9 cellular contexts compared by ENCODE assay signal in the genomic region with DNA sequence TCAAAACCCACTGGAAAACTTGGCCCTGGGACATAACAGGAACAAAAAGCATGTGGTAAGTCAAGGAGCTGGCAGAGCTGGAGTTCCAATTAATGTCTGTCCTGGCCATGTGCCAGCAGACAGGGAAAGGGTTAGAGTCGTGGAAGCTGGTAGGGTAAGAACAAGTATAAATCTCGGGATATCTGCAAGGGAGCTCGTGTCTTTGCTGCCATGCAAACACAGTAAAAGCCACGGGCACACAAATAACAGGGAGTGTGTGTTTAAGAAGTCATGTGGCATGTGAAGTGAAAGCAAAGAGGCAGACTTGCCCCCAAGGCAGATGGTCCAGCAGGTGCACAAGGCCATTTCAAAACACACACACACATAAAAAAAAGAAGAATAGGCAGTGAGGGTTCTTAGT. TPM values are rescaled to one million over a fixed set of nuclear protein-coding genes. Genes with fewer than 3 reads are reported as not detected.
DNase-seq lines count a peak whose midpoint lies in the region; ATAC-seq and TF ChIP-seq lines count a peak whose summit lies in the region.
"Had no signal": no experiment of that assay in that cellular context is flagged by ENCODE, and none has a peak within 500 bp of the region (broad histone marks: within the 10 kb centered on the region; RNA-seq: fewer than 3 reads in every experiment).

No MANE protein-coding gene starts in this region.

- CTCF ChIA-PET in naive thymus-derived CD4-positive, alpha-beta T cell (lab: Charles Lee): no interaction called here

- H3K9me3 Mint-ChIP-seq in mesothelial cell of epicardium: peaks cover 3% of the 10 kb centered on the region
- H3K9me3 Mint-ChIP-seq in naive thymus-derived CD4-positive, alpha-beta T cell: peaks cover 0 to 3% (median under 1%) of the 10 kb centered on the region in 11 donors

- H3K27ac Mint-ChIP-seq in mesothelial cell of epicardium: peak overlapping the region; percentile 20
- H3K27ac Mint-ChIP-seq in naive thymus-derived CD4-positive, alpha-beta T cell: peak overlapping the region in 1 of 9 donors; percentile 38
- H3K27ac Mint-ChIP-seq: nephron had no signal

- no peaks in the 10 kb centered on the region for H3K36me3 ChIP-seq in naive thymus-derived CD4-positive, alpha-beta T cell (ENCODE audit: control insufficient read depth in 2 of 3, insufficient read depth in 3 of 3, low read length in 3 of 3)

- no peak overlapping the region for H3K27ac ChIP-seq in naive thymus-derived CD4-positive, alpha-beta T cell (ENCODE audit: low read depth, low read length)

- no peaks in the 10 kb centered on the region for H3K4me1 ChIP-seq in naive thymus-derived CD4-positive, alpha-beta T cell (ENCODE audit: control insufficient read depth in 2 of 2, insufficient read depth in 2 of 2, low read length in 2 of 2)

- H3K4me1 Mint-ChIP-seq in mesothelial cell of epicardium: peaks cover 18% of the 10 kb centered on the region
- peaks cover 12 to 23% (median 17%) of the 10 kb centered on the region in 7 donors for H3K4me1 Mint-ChIP-seq in naive thymus-derived CD4-positive, alpha-beta T cell

- intact Hi-C loops in naive thymus-derived CD4-positive, alpha-beta T cell (cut with micrococcal nuclease): no loop called here

- TF ChIP-seq CTCF in LNCaP clone FGC (IDR thresholded peaks at IDR 0.05; ENCODE audit: control insufficient read depth, extremely low read depth, insufficient read depth) (no peak), mesothelial cell of epicardium (IDR thresholded peaks at IDR 0.05; ENCODE audit: unreplicated experiment) (no peak)

- DNase-seq in LNCaP clone FGC (ENCODE audit: low read depth): peak; percentile 74
- DNase-seq in RPMI8226: peak; percentile 26
- no peak for DNase-seq in mesothelial cell of epicardium (ENCODE audit: low spot score in 2 of 2, unreplicated experiment in 2 of 2)
- no peak for DNase-seq in naive thymus-derived CD4-positive, alpha-beta T cell
- no peak for DNase-seq in activated CD8-positive, alpha-beta memory T cell treated with anti-CD3 and anti-CD28 coated beads, Interleukin-2, amount 50 U/mL, for 4 hours
- DNase-seq in activated CD8-positive, alpha-beta memory T cell treated with anti-CD3 and anti-CD28 coated beads for 24 hours: no peak

- POLR2A ChIA-PET in naive thymus-derived CD4-positive, alpha-beta T cell (lab: Charles Lee): interaction anchor here (0.5 kb wide), 1 partner anchor 1118 kb away, joined by 3 read pairs; no protein-coding TSS in a partner anchor

- peak; percentile 38 for ATAC-seq in GM18498 (IDR thresholded peaks at IDR 0.05; ENCODE audit: unreplicated experiment)
- ATAC-seq in GM21529 (IDR thresholded peaks at IDR 0.05; ENCODE audit: unreplicated experiment): no peak
- no peak for ATAC-seq in naive thymus-derived CD4-positive, alpha-beta T cell

- no peaks in the 10 kb centered on the region for H3K27me3 ChIP-seq in naive thymus-derived CD4-positive, alpha-beta T cell (ENCODE audit: control insufficient read depth in 2 of 2, insufficient read depth in 2 of 2, low read length in 2 of 2)

- H3K4me3 ChIP-seq in LNCaP clone FGC (ENCODE audit: low read depth, low read length): no peak overlapping the region
- H3K4me3 ChIP-seq in naive thymus-derived CD4-positive, alpha-beta T cell (ENCODE audit: low read length): no peak overlapping the region

- H3K4me3 Mint-ChIP-seq in mesothelial cell of epicardium: no peak overlapping the region
- peak overlapping the region in 3 of 10 donors; percentile 18 to 51 (median 45) for H3K4me3 Mint-ChIP-seq in naive thymus-derived CD4-positive, alpha-beta T cell
- H3K4me3 Mint-ChIP-seq: nephron had no signal

- H3K36me3 Mint-ChIP-seq in mesothelial cell of epicardium: peaks cover 3% of the 10 kb centered on the region
- H3K36me3 Mint-ChIP-seq in naive thymus-derived CD4-positive, alpha-beta T cell: peaks cover 0 to 4% (median under 1%) of the 10 kb centered on the region in 5 donors

- no peaks in the 10 kb centered on the region for H3K9me3 ChIP-seq in naive thymus-derived CD4-positive, alpha-beta T cell (ENCODE audit: control insufficient read depth in 2 of 3, low read length in 3 of 3)

- H3K27me3 Mint-ChIP-seq in mesothelial cell of epicardium (ENCODE audit: low read depth): no peaks in the 10 kb centered on the region
- H3K27me3 Mint-ChIP-seq in naive thymus-derived CD4-positive, alpha-beta T cell: no peaks in the 10 kb centered on the region

RNA-seq across cellular contexts. Expression of gene ARHGAP12, which starts 32.6 kb away (rescaled TPM):
- total RNA-seq in mesothelial cell of epicardium: 35.1 to 37.0 TPM (median 35.3 TPM) in 3 replicates
- total RNA-seq in naive thymus-derived CD4-positive, alpha-beta T cell: 10 to 100 TPM; 10.6 to 34.6 (median 31.4) TPM
- 10 to 100 TPM; 10.5 to 11.9 TPM for polyA plus RNA-seq in naive thymus-derived CD4-positive, alpha-beta T cell

Comparison
In these comparisons a context has a peak if more than half of its experiments do, and no peak if none do; other contexts are left out.
1. DNase-seq: peak in LNCaP clone FGC (single experiment) and RPMI8226 (single experiment); none in mesothelial cell of epicardium (0 of 2), naive thymus-derived CD4-positive, alpha-beta T cell (0 of 9), activated CD8-positive, alpha-beta memory T cell treated with anti-CD3 and anti-CD28 coated beads, Interleukin-2, amount 50 U/mL, for 4 hours (single experiment) and activated CD8-positive, alpha-beta memory T cell treated with anti-CD3 and anti-CD28 coated beads for 24 hours (single experiment).